In the genomic region with DNA sequence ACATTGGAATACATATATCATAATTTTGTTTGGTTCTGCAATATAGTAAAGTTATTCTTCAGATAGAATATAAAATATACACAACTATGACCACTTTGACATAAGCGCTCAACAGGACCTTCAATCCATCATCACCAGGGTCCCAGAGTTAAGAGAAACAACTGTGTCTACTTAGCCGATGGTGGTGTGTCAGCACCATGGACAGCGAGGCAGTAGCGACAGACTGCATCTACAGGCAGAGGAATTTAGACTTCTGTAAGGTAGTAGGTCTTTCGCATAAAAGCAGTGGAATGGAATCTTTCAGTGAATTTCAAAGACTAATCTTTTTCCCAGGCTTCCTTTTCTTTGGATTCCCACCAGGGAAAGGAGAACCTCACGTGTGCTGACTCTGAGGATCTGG, we compare ENCODE assay signal across 8 cellular contexts. TPM values are rescaled to one million over a fixed set of nuclear protein-coding genes. Genes with fewer than 3 reads are reported as not detected.
DNase-seq lines count a peak whose midpoint lies in the region; ATAC-seq and TF ChIP-seq lines count a peak whose summit lies in the region.

No MANE protein-coding gene starts in this region.

- H3K4me3 ChIP-seq in A673 (ENCODE audit: low read depth, low read length, poor library complexity, severe bottlenecking) (no peak overlapping the region), kidney epithelial cell (ENCODE audit: low read depth, low read length) (no peak overlapping the region)

- TF ChIP-seq CTCF in A673 (conservative IDR thresholded peaks at IDR 0.05; ENCODE audit: low read depth, low read length): no peak
- no peak for TF ChIP-seq CTCF in kidney epithelial cell (IDR thresholded peaks at IDR 0.05; ENCODE audit: insufficient read depth, low read length, poor library complexity, severe bottlenecking)

- no peaks in the 10 kb centered on the region for H3K36me3 ChIP-seq in A673 (ENCODE audit: insufficient read depth, low read length, poor library complexity, severe bottlenecking)
- H3K36me3 ChIP-seq in kidney epithelial cell (ENCODE audit: control insufficient read depth, insufficient read depth, low read length): no peaks in the 10 kb centered on the region

- DNase-seq in A673 (ENCODE audit: low spot score) (peak; percentile 69), KBM-7 (peak; percentile 56), kidney epithelial cell (ENCODE audit: low read depth) (peak; percentile 19), midbrain (lab: John Stamatoyannopoulos, UW) (no peak), NK-92 (lab: John Stamatoyannopoulos, UW; ENCODE audit: unreplicated experiment) (no peak)
- peak; percentile 75 for DNase-seq in activated naive CD4-positive, alpha-beta T cell treated with anti-CD3 and anti-CD28 coated beads, Interleukin-2, amount 10 ng/mL, durations not matched to agents 7 days and 5 days

- peaks cover 15% of the 10 kb centered on the region for H3K27me3 Mint-ChIP-seq in activated naive CD4-positive, alpha-beta T cell treated with anti-CD3 and anti-CD28 coated beads, Interleukin-2, amount 10 ng/mL, durations not matched to agents 7 days and 5 days

- H3K4me1 Mint-ChIP-seq in activated naive CD4-positive, alpha-beta T cell treated with anti-CD3 and anti-CD28 coated beads, Interleukin-2, amount 10 ng/mL, durations not matched to agents 7 days and 5 days: no peaks in the 10 kb centered on the region

- no peaks in the 10 kb centered on the region for H3K36me3 Mint-ChIP-seq in activated naive CD4-positive, alpha-beta T cell treated with anti-CD3 and anti-CD28 coated beads, Interleukin-2, amount 10 ng/mL, durations not matched to agents 7 days and 5 days

- in situ Hi-C loops in KBM-7 (cut with MboI; ENCODE audit: low pct_unique_long_range_greater_than_20kb, low sequenced_read_pairs): no loop called here

- no peaks in the 10 kb centered on the region for H3K9me3 ChIP-seq in A673 (ENCODE audit: low read depth, low read length, poor library complexity, severe bottlenecking)

- BruUV-seq in A673 (replicated peaks; lab: Mats Ljungman, UMichigan): no TSS peak

- intact Hi-C loops in A673 (cut with micrococcal nuclease; ENCODE audit: unreplicated experiment): no loop called here

- CTCF ChIA-PET in A673 (lab: Charles Lee): no interaction called here
- CTCF ChIA-PET in activated naive CD4-positive, alpha-beta T cell treated with anti-CD3 and anti-CD28 coated beads, Interleukin-2, amount 10 ng/mL, durations not matched to agents 7 days and 5 days (lab: Charles Lee): no interaction called here

- no peaks in the 10 kb centered on the region for H3K9me3 Mint-ChIP-seq in activated naive CD4-positive, alpha-beta T cell treated with anti-CD3 and anti-CD28 coated beads, Interleukin-2, amount 10 ng/mL, durations not matched to agents 7 days and 5 days

- H3K27me3 ChIP-seq in A673 (replicated peaks; ENCODE audit: insufficient read depth, low read depth, low read length, poor library complexity) (peaks cover 20% of the 10 kb centered on the region), kidney epithelial cell (ENCODE audit: control insufficient read depth, insufficient read depth, low read length) (no peaks in the 10 kb centered on the region)

- no peaks in the 10 kb centered on the region for H3K4me1 ChIP-seq in A673 (ENCODE audit: insufficient read depth, low read length, poor library complexity, severe bottlenecking)

- H3K27ac Mint-ChIP-seq in activated naive CD4-positive, alpha-beta T cell treated with anti-CD3 and anti-CD28 coated beads, Interleukin-2, amount 10 ng/mL, durations not matched to agents 7 days and 5 days: no peak overlapping the region

- H3K4me3 Mint-ChIP-seq in activated naive CD4-positive, alpha-beta T cell treated with anti-CD3 and anti-CD28 coated beads, Interleukin-2, amount 10 ng/mL, durations not matched to agents 7 days and 5 days: no peak overlapping the region

- ATAC-seq in HG02852 (IDR thresholded peaks at IDR 0.05; ENCODE audit: unreplicated experiment): no peak
- no peak for ATAC-seq in GM19351 (IDR thresholded peaks at IDR 0.05; ENCODE audit: unreplicated experiment)

- no peak overlapping the region for H3K27ac ChIP-seq in A673 (ENCODE audit: low read depth, low read length, poor library complexity, severe bottlenecking)

- POLR2A ChIA-PET in A673 (lab: Charles Lee; ENCODE audit: low non-redundant PET): no interaction called here

RNA-seq across cellular contexts. Expression of gene LRPPRC, which starts 20.5 kb away (rescaled TPM):
- total RNA-seq in A673 (2021) (136 and 144 TPM in 2 replicates), kidney epithelial cell (87.6 and 92.8 TPM in 2 replicates)

Comparison
In these comparisons a context has a peak if more than half of its experiments do, and no peak if none do; other contexts are left out.
1. DNase-seq: peak in A673 (single experiment), KBM-7 (single experiment), activated naive CD4-positive, alpha-beta T cell treated with anti-CD3 and anti-CD28 coated beads, Interleukin-2, amount 10 ng/mL, durations not matched to agents 7 days and 5 days (single experiment) and kidney epithelial cell (single experiment); none in midbrain (single experiment) and NK-92 (single experiment).